Comparison of ENCODE assay signal across 13 cellular contexts in the genomic region with DNA sequence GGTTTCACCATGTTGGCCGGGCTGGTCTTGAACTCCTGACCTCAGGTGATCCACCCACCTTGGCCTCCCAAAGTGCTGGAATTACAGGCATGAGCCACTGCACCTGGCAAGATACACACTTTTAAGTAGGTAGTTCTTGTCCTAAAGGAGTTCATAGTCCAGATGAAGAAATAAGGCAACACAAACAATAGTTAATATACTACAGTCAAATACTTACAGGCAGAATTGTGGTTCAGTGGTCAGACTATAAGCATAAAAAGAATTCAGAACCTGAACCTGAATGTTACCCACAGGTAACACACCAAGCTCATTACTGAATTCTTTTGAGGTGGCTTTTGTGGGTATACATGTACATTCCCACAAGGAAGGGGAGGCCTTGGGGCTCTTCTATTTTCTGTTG. TPM values are rescaled to one million over a fixed set of nuclear protein-coding genes. Genes with fewer than 3 reads are reported as not detected.
DNase-seq lines count a peak whose midpoint lies in the region; ATAC-seq and TF ChIP-seq lines count a peak whose summit lies in the region.
"Had no signal": no experiment of that assay in that cellular context is flagged by ENCODE, and none has a peak within 500 bp of the region (broad histone marks: within the 10 kb centered on the region; RNA-seq: fewer than 3 reads in every experiment).

No MANE protein-coding gene starts in this region.

- H3K4me3 Mint-ChIP-seq in CD4-positive, alpha-beta memory T cell = peak overlapping the region in 6 of 8 donors; percentile 36 to 98 (median 56)
- peak overlapping the region; percentile 97 for H3K4me3 Mint-ChIP-seq in activated naive CD8-positive, alpha-beta T cell treated with anti-CD3 and anti-CD28 coated beads, Interleukin-2, amount 10 ng/mL, durations not matched to agents 7 days and 5 days
- H3K4me3 Mint-ChIP-seq in neural crest cell = peak overlapping the region; percentile 81

- CTCF ChIA-PET in CD4-positive, alpha-beta memory T cell (lab: Charles Lee; ENCODE audit: partially characterized antibody) = interaction anchor here (0.9 kb wide), 1 partner anchor 100 kb away, joined by 4 read pairs; no protein-coding TSS in a partner anchor

- no peaks in the 10 kb centered on the region for H3K9me3 ChIP-seq in CD4-positive, alpha-beta memory T cell (ENCODE audit: control insufficient read depth in 1 of 2, low read length in 2 of 2)
- H3K9me3 ChIP-seq: Caco-2 had no signal

- peak overlapping the region in 5 of 7 donors; percentile 71 to 99 (median 75) for H3K27ac Mint-ChIP-seq in CD4-positive, alpha-beta memory T cell
- no peak overlapping the region for H3K27ac Mint-ChIP-seq in activated naive CD8-positive, alpha-beta T cell treated with anti-CD3 and anti-CD28 coated beads, Interleukin-2, amount 10 ng/mL, durations not matched to agents 7 days and 5 days
- no peak overlapping the region for H3K27ac Mint-ChIP-seq in neural crest cell (ENCODE audit: unreplicated experiment)

- H3K4me1 Mint-ChIP-seq in CD4-positive, alpha-beta memory T cell = peaks cover 17 to 43% (median 31%) of the 10 kb centered on the region in 4 donors
- H3K4me1 Mint-ChIP-seq in activated naive CD8-positive, alpha-beta T cell treated with anti-CD3 and anti-CD28 coated beads, Interleukin-2, amount 10 ng/mL, durations not matched to agents 7 days and 5 days = peaks cover 19% of the 10 kb centered on the region
- peaks cover 30% of the 10 kb centered on the region for H3K4me1 Mint-ChIP-seq in neural crest cell

- H3K4me1 ChIP-seq in CD4-positive, alpha-beta memory T cell (ENCODE audit: insufficient read depth, low read length) = peaks cover 18% of the 10 kb centered on the region

- H3K4me3 ChIP-seq in CD4-positive, alpha-beta memory T cell (ENCODE audit: low read length in 2 of 2) = no peak overlapping the region
- H3K4me3 ChIP-seq in Jurkat, Clone E6-1 (ENCODE audit: low read length) = no peak overlapping the region

- intact Hi-C loops in CD4-positive, alpha-beta memory T cell (cut with micrococcal nuclease) = loop anchor here (5.0 to 10.0 kb wide), 4 partner anchors 140 to 1527 kb away; partner anchors contain the start of genes CASP9, DNAJC16, SPEN and SZRD1

- H3K27me3 Mint-ChIP-seq in CD4-positive, alpha-beta memory T cell = no peaks in the 10 kb centered on the region
- no peaks in the 10 kb centered on the region for H3K27me3 Mint-ChIP-seq in activated naive CD8-positive, alpha-beta T cell treated with anti-CD3 and anti-CD28 coated beads, Interleukin-2, amount 10 ng/mL, durations not matched to agents 7 days and 5 days
- H3K27me3 Mint-ChIP-seq in neural crest cell (ENCODE audit: low read depth) = no peaks in the 10 kb centered on the region

- peaks cover 5% of the 10 kb centered on the region for H3K36me3 ChIP-seq in CD4-positive, alpha-beta memory T cell (ENCODE audit: insufficient read depth, low read length)

- no peak for ATAC-seq in activated naive CD8-positive, alpha-beta T cell treated with anti-CD3 and anti-CD28 coated beads, Interleukin-2, amount 10 ng/mL, durations not matched to agents 7 days and 5 days (ENCODE audit: low read depth)
- ATAC-seq in HG02571 (IDR thresholded peaks at IDR 0.05; ENCODE audit: unreplicated experiment) = no peak
- ATAC-seq: right cardiac atrium had no signal

- TF ChIP-seq CTCF in neural crest cell (conservative IDR thresholded peaks at IDR 0.05) = no peak

- POLR2A ChIA-PET in CD4-positive, alpha-beta memory T cell (lab: Charles Lee; ENCODE audit: partially characterized antibody) = interaction anchor here (0.9 kb wide), 1 partner anchor 147 kb away, joined by 3 read pairs; no protein-coding TSS in a partner anchor
- POLR2A ChIA-PET in activated naive CD8-positive, alpha-beta T cell treated with anti-CD3 and anti-CD28 coated beads, Interleukin-2, amount 10 ng/mL, durations not matched to agents 7 days and 5 days (lab: Charles Lee) = no interaction called here

- H3K27me3 ChIP-seq in CD4-positive, alpha-beta memory T cell (ENCODE audit: insufficient read depth, low read length) = no peaks in the 10 kb centered on the region

- H3K27ac ChIP-seq in CD4-positive, alpha-beta memory T cell (ENCODE audit: low read depth, low read length) = no peak overlapping the region
- H3K27ac ChIP-seq: coronary artery had no signal

- peaks cover 6 to 30% of the 10 kb centered on the region in 2 donors for H3K36me3 Mint-ChIP-seq in CD4-positive, alpha-beta memory T cell
- no peaks in the 10 kb centered on the region for H3K36me3 Mint-ChIP-seq in activated naive CD8-positive, alpha-beta T cell treated with anti-CD3 and anti-CD28 coated beads, Interleukin-2, amount 10 ng/mL, durations not matched to agents 7 days and 5 days
- no peaks in the 10 kb centered on the region for H3K36me3 Mint-ChIP-seq in neural crest cell (ENCODE audit: low read depth)

- DNase-seq in CD4-positive, alpha-beta memory T cell = no peak
- DNase-seq in Jurkat, Clone E6-1 (ENCODE audit: low read depth, low spot score) = peak; percentile 32
- no peak for DNase-seq in activated naive CD8-positive, alpha-beta T cell treated with anti-CD3 and anti-CD28 coated beads, Interleukin-2, amount 10 ng/mL, durations not matched to agents 7 days and 5 days
- DNase-seq in neural crest cell (ENCODE audit: low read depth, low spot score) = no peak
- DNase-seq in activated effector memory CD4-positive, alpha-beta T cell treated with Interleukin-2 at 50 U/mL for 16 hours = no peak
- DNase-seq in epidermal melanocyte (ENCODE audit: insufficient read length, low spot score) = no peak
- DNase-seq: activated CD4-positive, alpha-beta T cell treated with anti-CD3 and anti-CD28 coated beads for 4 hours; Caco-2; midbrain; NCI-H2081 treated with DMSO at 0.1 percent for 48 hours; right cardiac atrium had no signal

- no peaks in the 10 kb centered on the region for H3K9me3 Mint-ChIP-seq in CD4-positive, alpha-beta memory T cell
- no peaks in the 10 kb centered on the region for H3K9me3 Mint-ChIP-seq in activated naive CD8-positive, alpha-beta T cell treated with anti-CD3 and anti-CD28 coated beads, Interleukin-2, amount 10 ng/mL, durations not matched to agents 7 days and 5 days
- no peaks in the 10 kb centered on the region for H3K9me3 Mint-ChIP-seq in neural crest cell

RNA-seq across cellular contexts. Expression of gene SDHB, which starts 1.8 kb away (rescaled TPM):
- total RNA-seq in CD4-positive, alpha-beta memory T cell = 10 to 100 TPM; 57.0 to 66.4 TPM
- polyA plus RNA-seq in CD4-positive, alpha-beta memory T cell = 100 to 1,000 TPM; 152 to 219 TPM
- polyA plus RNA-seq in Jurkat, Clone E6-1 (2012; ENCODE audit: insufficient read depth, insufficient read length) = 316 TPM
- 10 to 100 TPM; 72.4 to 74.7 TPM for total RNA-seq in activated naive CD8-positive, alpha-beta T cell treated with anti-CD3 and anti-CD28 coated beads, Interleukin-2, amount 10 ng/mL, durations not matched to agents 7 days and 5 days
- total RNA-seq in neural crest cell = 47.2 and 58.6 TPM in 2 replicates

RNA-seq across cellular contexts. Expression of gene ATP13A2, which starts 40.3 kb away (rescaled TPM):
- total RNA-seq in CD4-positive, alpha-beta memory T cell = 10 to 100 TPM; 54.6 to 56.5 TPM
- polyA plus RNA-seq in CD4-positive, alpha-beta memory T cell = 10 to 100 TPM; 24.6 to 60.4 TPM
- 61.2 TPM for polyA plus RNA-seq in Jurkat, Clone E6-1 (2012; ENCODE audit: insufficient read depth, insufficient read length)
- total RNA-seq in activated naive CD8-positive, alpha-beta T cell treated with anti-CD3 and anti-CD28 coated beads, Interleukin-2, amount 10 ng/mL, durations not matched to agents 7 days and 5 days = 10 to 100 TPM; 45.1 to 45.3 TPM
- 53.9 and 59.0 TPM in 2 replicates for total RNA-seq in neural crest cell

Comparison
In these comparisons a context has a peak if more than half of its experiments do, and no peak if none do; other contexts are left out.
1. H3K27ac Mint-ChIP-seq: peak in CD4-positive, alpha-beta memory T cell (5 of 7); none in activated naive CD8-positive, alpha-beta T cell treated with anti-CD3 and anti-CD28 coated beads, Interleukin-2, amount 10 ng/mL, durations not matched to agents 7 days and 5 days (single experiment) and neural crest cell (single experiment).
2. Peak in every context shown above with its lines, with median percentiles within 50 percentile points of each other: H3K4me3 Mint-ChIP-seq.